In genomic region chr13:109835321-109835720, GRCh38 we compare ENCODE assay signal across 33 cellular contexts. TPM values are rescaled to one million over a fixed set of nuclear protein-coding genes. Genes with fewer than 3 reads are reported as not detected.
DNase-seq lines count a peak whose midpoint lies in the region; ATAC-seq, FAIRE-seq and TF ChIP-seq lines count a peak whose summit lies in the region.
"Had no signal": no experiment of that assay in that cellular context is flagged by ENCODE, and none has a peak within 500 bp of the region (broad histone marks: within the 10 kb centered on the region; RNA-seq: fewer than 3 reads in every experiment).

No MANE protein-coding gene starts in this region.

- no peak for TF ChIP-seq EP300 in gastroesophageal sphincter (IDR thresholded peaks at IDR 0.05)

- H3K36me3 Mint-ChIP-seq in astrocyte (ENCODE audit: low read depth, unreplicated experiment), result no peaks in the 10 kb centered on the region
- H3K36me3 Mint-ChIP-seq: activated CD4-positive, alpha-beta memory T cell treated with anti-CD3 and anti-CD28 coated beads for 36 hours; CD8-positive, alpha-beta memory T cell; immature natural killer cell; stimulated activated naive B cell treated with anti-CD40 and anti-IgM and Interleukin-4, amounts not matched to agents 10 μg/mL and 1 μg/mL and 100 μg/mL, for 72 hours had no signal

- TF ChIP-seq CTCF in astrocyte (IDR thresholded peaks at IDR 0.05; ENCODE audit: insufficient read depth, low read depth, low read length) (no peak), gastroesophageal sphincter (IDR thresholded peaks at IDR 0.05) (no peak)

- no peak overlapping the region for H3K9ac ChIP-seq in astrocyte (ENCODE audit: low read length)

- H3K27ac ChIP-seq in astrocyte (ENCODE audit: low read depth, low read length), result no peak overlapping the region
- no peak overlapping the region for H3K27ac ChIP-seq in gastroesophageal sphincter
- H3K27ac ChIP-seq: dorsolateral prefrontal cortex, ovary, RWPE1, SJSA1 had no signal

- no peak overlapping the region for H3K4me3 Mint-ChIP-seq in astrocyte (ENCODE audit: unreplicated experiment)
- H3K4me3 Mint-ChIP-seq: activated CD4-positive, alpha-beta memory T cell treated with anti-CD3 and anti-CD28 coated beads for 36 hours; activated naive CD8-positive, alpha-beta T cell treated with anti-CD3 and anti-CD28 coated beads, Interleukin-2, amount 50 U/mL, for 24 hours; CD8-positive, alpha-beta memory T cell; H9; immature natural killer cell; nephron; stimulated activated naive B cell treated with anti-CD40 and anti-IgM and Interleukin-4, amounts not matched to agents 10 μg/mL and 1 μg/mL and 100 μg/mL, for 72 hours had no signal

- no peak for DNase-seq in H54 (ENCODE audit: insufficient read length, low spot score)
- DNase-seq in NCI-H524 treated with DMSO at 0.1 percent for 48 hours (lab: John Stamatoyannopoulos, UW), result peak; percentile 15
- DNase-seq in astrocyte (ENCODE audit: low read depth), result peak; percentile 14
- DNase-seq in iris pigment epithelial cell (ENCODE audit: low read depth), result peak; percentile 66
- DNase-seq in effector CD8-positive, alpha-beta T cell (lab: John Stamatoyannopoulos, UW), result no peak
- DNase-seq in NOMO-1 treated with DMSO at 0.1 percent for 48 hours (lab: John Stamatoyannopoulos, UW; ENCODE audit: unreplicated experiment), result no peak
- DNase-seq: ACHN; activated CD4-positive, alpha-beta memory T cell treated with anti-CD3 and anti-CD28 coated beads for 36 hours; activated CD8-positive, alpha-beta memory T cell treated with anti-CD3 and anti-CD28 coated beads, Interleukin-2, amount 50 U/mL, for 4 hours; activated naive CD4-positive, alpha-beta T cell; activated naive CD8-positive, alpha-beta T cell treated with anti-CD3 and anti-CD28 coated beads, Interleukin-2, amount 50 U/mL, for 24 hours; CD8-positive, alpha-beta memory T cell; cerebellar nuclear complex; DMS 273 treated with DMSO at 0.1 percent for 48 hours; dorsolateral prefrontal cortex; H9; hypothalamus; immature natural killer cell; Karpas-422; NCI-H69; ovary; small intestine; stimulated activated naive B cell treated with anti-CD40 and anti-IgM and Interleukin-4, amounts not matched to agents 10 μg/mL and 1 μg/mL and 100 μg/mL, for 72 hours; substantia nigra; T-helper 1 cell; trophoblast cell had no signal

- WGBS in gastroesophageal sphincter (ENCODE audit: low coverage in 1 of 2), 2 donors, result 68 to 81% methylated on average over 9 of the region's 9 CpGs

- ATAC-seq in gastroesophageal sphincter (no peak), GM18868 (IDR thresholded peaks at IDR 0.05; ENCODE audit: unreplicated experiment) (no peak)
- ATAC-seq: activated CD4-positive, CD25-positive, alpha-beta regulatory T cell treated with anti-CD3 and anti-CD28 coated beads, Interleukin-2, amount 50 U/mL, for 24 hours; activated naive CD8-positive, alpha-beta T cell treated with anti-CD3 and anti-CD28 coated beads, Interleukin-2, amount 50 U/mL, for 24 hours; stimulated activated naive B cell treated with anti-CD40 and anti-IgM and Interleukin-4, amounts not matched to agents 10 μg/mL and 1 μg/mL and 100 μg/mL, for 72 hours had no signal

- H3K79me2 ChIP-seq in astrocyte (ENCODE audit: insufficient read depth, low read length), result no peaks in the 10 kb centered on the region

- H3K36me3 ChIP-seq in astrocyte (ENCODE audit: insufficient read depth, low read length), result no peaks in the 10 kb centered on the region
- H3K36me3 ChIP-seq in gastroesophageal sphincter, result no peaks in the 10 kb centered on the region
- H3K36me3 ChIP-seq: ovary, SJSA1 had no signal

- no peak overlapping the region for H3K4me3 ChIP-seq in astrocyte (ENCODE audit: insufficient read depth, low read depth, low read length)
- no peak overlapping the region for H3K4me3 ChIP-seq in gastroesophageal sphincter
- H3K4me3 ChIP-seq: dorsolateral prefrontal cortex, ovary, SJSA1 had no signal

- H3K9me3 Mint-ChIP-seq in astrocyte (ENCODE audit: unreplicated experiment), result no peaks in the 10 kb centered on the region
- H3K9me3 Mint-ChIP-seq: activated CD4-positive, alpha-beta memory T cell treated with anti-CD3 and anti-CD28 coated beads for 36 hours had no signal

- H3K27me3 Mint-ChIP-seq in astrocyte (ENCODE audit: low read depth, unreplicated experiment), result no peaks in the 10 kb centered on the region

- H2AFZ ChIP-seq in astrocyte (ENCODE audit: low read depth, low read length), result no peak overlapping the region

- peak overlapping the region; percentile 35 for H3K27ac Mint-ChIP-seq in astrocyte (ENCODE audit: unreplicated experiment)
- H3K27ac Mint-ChIP-seq: activated CD4-positive, alpha-beta memory T cell treated with anti-CD3 and anti-CD28 coated beads for 36 hours; activated naive CD8-positive, alpha-beta T cell treated with anti-CD3 and anti-CD28 coated beads, Interleukin-2, amount 50 U/mL, for 24 hours; CD8-positive, alpha-beta memory T cell; H9; immature natural killer cell; nephron; stimulated activated naive B cell treated with anti-CD40 and anti-IgM and Interleukin-4, amounts not matched to agents 10 μg/mL and 1 μg/mL and 100 μg/mL, for 72 hours had no signal

- TF ChIP-seq POLR2A in H54 (IDR thresholded peaks at IDR 0.05; ENCODE audit: low read depth, low read length) (no peak), gastroesophageal sphincter (IDR thresholded peaks at IDR 0.05) (no peak)

- H3K4me2 ChIP-seq in astrocyte (ENCODE audit: low read length), result no peak overlapping the region

- H3K9me3 ChIP-seq in astrocyte (ENCODE audit: insufficient read depth, low read depth, low read length) (no peaks in the 10 kb centered on the region), gastroesophageal sphincter (no peaks in the 10 kb centered on the region)
- H3K9me3 ChIP-seq: ovary, SJSA1 had no signal

- no peaks in the 10 kb centered on the region for H4K20me1 ChIP-seq in astrocyte (ENCODE audit: insufficient read depth, low read length)

- no peaks in the 10 kb centered on the region for H3K27me3 ChIP-seq in astrocyte (ENCODE audit: insufficient read depth, low read length)
- H3K27me3 ChIP-seq in gastroesophageal sphincter, result no peaks in the 10 kb centered on the region
- H3K27me3 ChIP-seq: ovary had no signal

- peaks cover 17% of the 10 kb centered on the region for H3K4me1 Mint-ChIP-seq in astrocyte (ENCODE audit: low read depth, unreplicated experiment)
- H3K4me1 Mint-ChIP-seq: immature natural killer cell had no signal

- H3K4me1 ChIP-seq in astrocyte (ENCODE audit: insufficient read depth, low read length) (peaks cover 5% of the 10 kb centered on the region), gastroesophageal sphincter (no peaks in the 10 kb centered on the region)

- peak; percentile 72 for FAIRE-seq in H54 (lab: Jason Lieb, UNC)
- FAIRE-seq in astrocyte (lab: Jason Lieb, UNC), result no peak
- FAIRE-seq: GM12891, small intestine had no signal

RNA-seq across cellular contexts. Expression of gene IRS2, which starts 48.9 kb away (rescaled TPM):
- total RNA-seq in astrocyte (14.4 and 20.1 TPM in 2 replicates), gastroesophageal sphincter (10 to 100 TPM; 29.8 to 69.3 (median 49.4) TPM)

Comparison
In these comparisons a context has a peak if more than half of its experiments do, and no peak if none do; other contexts are left out.
1. DNase-seq: peak in NCI-H524 treated with DMSO at 0.1 percent for 48 hours (single experiment), astrocyte (single experiment) and iris pigment epithelial cell (single experiment); none in H54 (single experiment), effector CD8-positive, alpha-beta T cell (single experiment) and NOMO-1 treated with DMSO at 0.1 percent for 48 hours (single experiment).